9 cellular contexts compared by ENCODE assay signal in the genomic region with DNA sequence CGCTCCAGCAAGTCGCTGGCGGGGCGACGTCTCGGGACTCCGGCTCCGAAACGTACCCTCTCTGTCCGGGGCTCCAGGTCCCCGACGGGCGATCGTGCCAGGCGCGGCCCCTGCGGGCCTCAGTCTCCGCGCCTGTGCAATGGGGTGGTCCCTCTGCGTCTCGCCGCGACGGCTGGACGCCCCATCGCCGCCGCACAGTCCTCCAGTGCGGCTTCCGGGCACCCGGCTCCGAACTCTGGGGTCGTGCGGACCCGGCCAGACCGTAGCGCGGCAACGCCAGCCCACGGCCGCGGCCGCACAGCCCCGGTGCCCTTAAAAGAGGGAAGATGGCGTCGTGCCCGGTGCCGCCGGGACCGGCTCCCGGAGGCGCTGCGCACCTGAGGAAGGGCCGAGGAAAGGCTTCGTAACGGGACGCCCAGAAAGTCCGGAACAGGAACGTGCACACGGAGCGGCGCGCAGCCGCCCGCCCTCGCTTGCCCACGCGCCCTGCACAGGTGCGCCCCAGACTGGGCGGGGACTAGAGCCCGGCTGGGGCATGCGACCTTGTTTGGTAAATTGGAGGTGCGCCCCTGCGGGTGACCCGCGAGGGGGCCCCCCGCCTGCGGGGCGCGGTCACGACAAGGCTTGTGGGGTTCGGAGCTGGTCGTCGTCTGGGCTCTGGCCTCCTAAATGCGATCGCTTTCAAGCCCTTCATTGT. TPM values are rescaled to one million over a fixed set of nuclear protein-coding genes. Genes with fewer than 3 reads are reported as not detected.
A peak's percentile ranks its signal among the peaks of the same experiment; 100 is the strongest.
DNase-seq lines count a peak whose midpoint lies in the region; ATAC-seq lines count a peak whose summit lies in the region.
"Had no signal": no experiment of that assay in that cellular context is flagged by ENCODE, and none has a peak within 500 bp of the region (broad histone marks: within the 10 kb centered on the region; RNA-seq: fewer than 3 reads in every experiment).

No MANE protein-coding gene starts in this region.

- H3K36me3 ChIP-seq in endocrine pancreas (ENCODE audit: control insufficient read depth, insufficient read depth, low read length), result no peaks in the 10 kb centered on the region
- peaks cover 0 to 4% (median 0%) of the 10 kb centered on the region in 3 experiments for H3K36me3 ChIP-seq in naive thymus-derived CD4-positive, alpha-beta T cell (ENCODE audit: control insufficient read depth in 2 of 3, insufficient read depth in 3 of 3, low read length in 3 of 3)
- H3K36me3 ChIP-seq in urinary bladder (ENCODE audit: insufficient read depth), result no peaks in the 10 kb centered on the region

- peaks cover 0 to 9% (median 7%) of the 10 kb centered on the region in 7 donors for H3K4me1 Mint-ChIP-seq in naive thymus-derived CD4-positive, alpha-beta T cell

- CTCF ChIA-PET in naive thymus-derived CD4-positive, alpha-beta T cell (lab: Charles Lee), result interaction anchor here (0.9 kb wide), 1 partner anchor 117 kb away, joined by 3 read pairs; no protein-coding TSS in a partner anchor

- H3K9ac ChIP-seq in endocrine pancreas (ENCODE audit: control insufficient read depth, insufficient read depth, low read length), result peak overlapping the region; percentile 63

- peaks cover 0 to 45% (median 0%) of the 10 kb centered on the region in 5 donors for H3K27me3 Mint-ChIP-seq in naive thymus-derived CD4-positive, alpha-beta T cell

- POLR2A ChIA-PET in naive thymus-derived CD4-positive, alpha-beta T cell (lab: Charles Lee), result interaction anchor here (0.6 to 1.5 kb wide), 3 partner anchors 31 to 1499 kb away, joined by 3 to 6 read pairs (median 3); a partner anchor contains a TSS

- intact Hi-C loops in naive thymus-derived CD4-positive, alpha-beta T cell (cut with micrococcal nuclease), result loop anchor here (1.0 to 2.0 kb wide), 5 partner anchors 22 to 76 kb away; a partner anchor contains a TSS

- no peaks in the 10 kb centered on the region for H3K27me3 ChIP-seq in endocrine pancreas (ENCODE audit: control insufficient read depth, insufficient read depth, low read length)
- H3K27me3 ChIP-seq in naive thymus-derived CD4-positive, alpha-beta T cell (ENCODE audit: control insufficient read depth in 2 of 2, insufficient read depth in 2 of 2, low read length in 2 of 2), result no peaks in the 10 kb centered on the region

- no peaks in the 10 kb centered on the region for H3K9me3 ChIP-seq in endocrine pancreas (ENCODE audit: control insufficient read depth, low read length)
- H3K9me3 ChIP-seq in naive thymus-derived CD4-positive, alpha-beta T cell (ENCODE audit: control insufficient read depth in 2 of 3, low read length in 3 of 3), result no peaks in the 10 kb centered on the region

- ATAC-seq in HG03280 (IDR thresholded peaks at IDR 0.05; ENCODE audit: unreplicated experiment), result peak; percentile 65
- peak; percentile 87 for ATAC-seq in naive thymus-derived CD4-positive, alpha-beta T cell
- ATAC-seq in GM21515 (IDR thresholded peaks at IDR 0.05; ENCODE audit: unreplicated experiment), result no peak

- peak overlapping the region; percentile 53 for H3K27ac ChIP-seq in naive thymus-derived CD4-positive, alpha-beta T cell (ENCODE audit: low read depth, low read length)
- no peak overlapping the region for H3K27ac ChIP-seq in urinary bladder (ENCODE audit: low read depth)

- no peaks in the 10 kb centered on the region for H3K36me3 Mint-ChIP-seq in naive thymus-derived CD4-positive, alpha-beta T cell

- 2% methylated on average over 86 of the region's 86 CpGs for WGBS in urinary bladder

- peak overlapping the region; percentile 69 to 88 (median 80) for H3K4me3 Mint-ChIP-seq in naive thymus-derived CD4-positive, alpha-beta T cell

- H3K9me3 Mint-ChIP-seq in naive thymus-derived CD4-positive, alpha-beta T cell, result no peaks in the 10 kb centered on the region

- H3K4me3 ChIP-seq in endocrine pancreas (ENCODE audit: control insufficient read depth, insufficient read depth, low read length) (no peak overlapping the region), urinary bladder (ENCODE audit: low read depth, low read length) (peak overlapping the region; percentile 51)
- peak overlapping the region; percentile 74 for H3K4me3 ChIP-seq in naive thymus-derived CD4-positive, alpha-beta T cell (ENCODE audit: low read length)

- H3K4me1 ChIP-seq in endocrine pancreas (ENCODE audit: control insufficient read depth, insufficient read depth, low read length) (no peaks in the 10 kb centered on the region), urinary bladder (ENCODE audit: insufficient read depth) (peaks cover 3% of the 10 kb centered on the region)
- H3K4me1 ChIP-seq in naive thymus-derived CD4-positive, alpha-beta T cell (ENCODE audit: control insufficient read depth in 2 of 2, insufficient read depth in 2 of 2, low read length in 2 of 2), result peaks cover 0 to 6% of the 10 kb centered on the region in 2 donors

- DNase-seq in D341Med (ENCODE audit: low spot score) (peak; percentile 63), iPS-NIHi7 (ENCODE audit: extremely low spot score) (no peak)
- peak; percentile 48 for DNase-seq in activated CD4-positive, alpha-beta T cell treated with anti-CD3 and anti-CD28 coated beads for 48 hours
- DNase-seq in naive thymus-derived CD4-positive, alpha-beta T cell, result peak; percentile 24 to 61 (median 44)

- H3K27ac Mint-ChIP-seq in naive thymus-derived CD4-positive, alpha-beta T cell, result peak overlapping the region in 3 of 9 donors; percentile 33 to 56 (median 56)

RNA-seq across cellular contexts. Expression of a gene that starts 0.5 kb away (rescaled TPM):
- total RNA-seq in naive thymus-derived CD4-positive, alpha-beta T cell, result 1 to 10 TPM; 1.1 to 2.6 (median 1.4) TPM
- polyA plus RNA-seq in naive thymus-derived CD4-positive, alpha-beta T cell, result 1 to 10 TPM; 2.2 to 4.3 TPM
- 2.5 TPM for total RNA-seq in urinary bladder
- 0.79 TPM for polyA plus RNA-seq in urinary bladder
- total RNA-seq: LHCN-M2 had no signal

RNA-seq across cellular contexts. Expression of a gene that starts 21.9 kb away (rescaled TPM):
- 1 to 10 TPM; 4.6 to 7.7 (median 6.9) TPM for total RNA-seq in naive thymus-derived CD4-positive, alpha-beta T cell
- polyA plus RNA-seq in naive thymus-derived CD4-positive, alpha-beta T cell, result 10 to 100 TPM; 10.6 to 16.1 TPM
- 7.6 TPM for total RNA-seq in urinary bladder
- 8.9 TPM for polyA plus RNA-seq in urinary bladder

RNA-seq across cellular contexts. Expression of a gene that starts 32.1 kb away (rescaled TPM):
- total RNA-seq in naive thymus-derived CD4-positive, alpha-beta T cell, result 10 to 100 TPM in 3 of 5 experiments, 1 to 10 TPM in 2; 7.1 to 17.9 (median 10.5) TPM
- polyA plus RNA-seq in naive thymus-derived CD4-positive, alpha-beta T cell, result 10 to 100 TPM in 1 of 2 donors, 1 to 10 TPM in 1; 8.9 to 11.7 TPM
- 6.3 TPM for total RNA-seq in urinary bladder
- polyA plus RNA-seq in urinary bladder, result 20.9 TPM

RNA-seq across cellular contexts. Expression of a gene that starts 40.3 kb away (rescaled TPM):
- total RNA-seq in naive thymus-derived CD4-positive, alpha-beta T cell, result 100 to 1,000 TPM in 2 of 5 experiments, 10 to 100 TPM in 3; 56.1 to 190 (median 61.5) TPM
- polyA plus RNA-seq in naive thymus-derived CD4-positive, alpha-beta T cell, result 100 to 1,000 TPM; 341 to 357 TPM
- 57.6 TPM for total RNA-seq in urinary bladder
- polyA plus RNA-seq in urinary bladder, result 211 TPM
